ENCODE assay signal across 1 cellular context in the genomic region with DNA sequence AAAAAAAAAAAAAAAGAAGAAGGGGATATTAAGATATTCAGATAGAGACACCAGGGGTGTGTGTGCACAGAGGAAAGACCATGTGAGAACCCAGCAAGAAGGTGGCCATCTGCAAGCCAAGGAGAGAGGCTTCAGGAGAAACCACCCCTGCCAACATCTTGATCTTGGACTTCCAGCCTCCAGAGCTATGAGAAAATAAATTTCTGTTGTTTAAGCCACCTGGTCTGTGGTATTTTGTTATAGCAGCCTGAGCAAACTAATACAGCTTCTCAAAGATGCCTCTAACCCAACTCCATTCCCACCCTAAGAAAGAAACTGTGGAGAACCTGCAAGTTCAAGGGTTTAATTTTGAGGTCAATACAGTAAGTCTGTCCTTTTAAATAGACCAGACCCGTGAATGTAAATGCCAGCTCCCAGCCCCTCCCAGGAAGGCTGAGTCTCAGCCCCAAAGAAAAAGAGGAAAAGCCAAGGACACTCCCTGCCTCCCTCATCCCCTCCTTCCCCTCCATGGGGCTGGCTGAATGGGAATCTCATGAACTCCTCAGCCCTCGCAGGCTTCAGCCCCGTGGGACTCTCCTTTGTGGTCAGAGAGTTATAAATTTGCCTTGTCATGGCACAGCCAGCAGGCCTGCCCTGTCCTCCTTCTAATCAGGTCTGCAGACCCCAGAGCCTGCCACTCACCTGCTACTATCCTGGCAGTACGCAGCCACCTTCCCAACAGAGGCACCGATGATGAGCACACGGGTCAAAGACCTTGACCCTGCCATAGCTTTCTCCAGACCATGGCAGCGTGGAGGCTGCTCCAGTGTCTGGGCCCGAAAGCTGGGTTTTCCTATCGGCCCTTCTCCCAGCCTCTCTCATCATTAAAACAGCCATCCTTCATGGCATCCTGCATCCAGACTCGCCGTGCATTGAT.
TF ChIP-seq lines count a peak whose summit lies in the region.

No MANE protein-coding gene starts in this region.

TF ChIP-seq in HEK293, 187 proteins besides CTCF, POLR2A, EP300 and RAD21:
- peak; percentile 71; the same call in 1 of the 2 replicates for TF ChIP-seq ZNF548 (tag by site-specific recombination; IDR thresholded peaks at IDR 0.05)
